38 cellular contexts compared by ENCODE assay signal in the genomic region with DNA sequence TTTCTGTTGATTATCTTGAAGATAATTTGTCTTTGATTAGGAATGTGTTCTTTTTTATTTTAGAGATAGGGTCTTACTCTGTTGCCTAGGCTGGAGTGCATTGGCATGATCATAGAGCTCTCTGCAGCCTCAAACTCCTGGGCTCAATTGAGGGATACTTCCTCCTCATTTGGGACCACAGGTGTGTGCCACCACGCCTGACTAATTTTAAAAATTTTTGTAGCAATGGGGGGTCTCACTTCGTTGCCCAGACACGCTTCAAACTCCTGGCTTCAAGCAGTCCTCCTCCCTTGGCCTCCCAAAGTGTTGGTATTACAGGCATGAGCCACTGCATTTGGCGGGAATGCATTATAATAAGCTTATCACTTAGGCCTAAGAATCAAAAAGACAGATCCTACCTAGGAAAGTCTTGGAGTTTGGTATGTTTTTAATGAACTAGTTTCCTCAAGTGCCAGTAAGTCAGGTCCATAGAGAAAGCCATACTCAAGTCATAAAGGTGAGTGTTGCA.
"Had no signal": no experiment of that assay in that cellular context is flagged by ENCODE, and none has a peak within 500 bp of the region (broad histone marks: within the 10 kb centered on the region; RNA-seq: fewer than 3 reads in every experiment).

No MANE protein-coding gene starts in this region.

- H3K4me3 ChIP-seq: cardiac muscle cell, colonic mucosa, PC-9 had no signal

- H3K4me3 Mint-ChIP-seq: activated CD4-positive, alpha-beta memory T cell treated with anti-CD3 and anti-CD28 coated beads, Interleukin-2, amount 10 ng/mL, durations not matched to agents 7 days and 5 days; activated CD8-positive, alpha-beta memory T cell treated with anti-CD3 and anti-CD28 coated beads, Interleukin-2, amount 10 ng/mL, durations not matched to agents 7 days and 5 days; activated naive CD4-positive, alpha-beta T cell treated with anti-CD3 and anti-CD28 coated beads, Interleukin-2, amount 10 ng/mL, durations not matched to agents 7 days and 5 days; activated naive CD8-positive, alpha-beta T cell; activated naive CD8-positive, alpha-beta T cell treated with anti-CD3 and anti-CD28 coated beads, Interleukin-2, amount 50 U/mL, for 24 hours; central memory CD8-positive, alpha-beta T cell had no signal

- DNase-seq: activated CD4-positive, alpha-beta memory T cell treated with anti-CD3 and anti-CD28 coated beads, Interleukin-2, amount 10 ng/mL, durations not matched to agents 7 days and 5 days; activated CD4-positive, alpha-beta T cell treated with anti-CD3 and anti-CD28 coated beads for 1 hour; activated CD4-positive, alpha-beta T cell treated with anti-CD3 and anti-CD28 coated beads for 48 hours; activated CD4-positive, CD25-positive, alpha-beta regulatory T cell; activated CD8-positive, alpha-beta memory T cell treated with anti-CD3 and anti-CD28 coated beads for 24 hours; activated CD8-positive, alpha-beta memory T cell treated with anti-CD3 and anti-CD28 coated beads, Interleukin-2, amount 10 ng/mL, durations not matched to agents 7 days and 5 days; activated CD8-positive, alpha-beta memory T cell treated with anti-CD3 and anti-CD28 coated beads, Interleukin-2, amount 50 U/mL, for 48 hours; activated effector memory CD4-positive, alpha-beta T cell treated with Interleukin-2 at 50 U/mL for 16 hours; activated naive CD4-positive, alpha-beta T cell treated with anti-CD3 and anti-CD28 coated beads, Interleukin-2, amount 10 ng/mL, durations not matched to agents 7 days and 5 days; activated naive CD8-positive, alpha-beta T cell treated with anti-CD3 and anti-CD28 coated beads, Interleukin-2, amount 50 U/mL, for 24 hours; activated T-cell treated with anti-CD3 and anti-CD28 coated beads, Interleukin-2, amount 50 U/mL, for 48 hours; anterior cingulate cortex; brain microvascular endothelial cell; colonic mucosa; MM.1S; MV-4-11; NCI-H1092; NCI-H1436 treated with DMSO at 0.1 percent for 48 hours; NCI-H1694 treated with DMSO at 0.1 percent for 48 hours; NCI-H2029; NCI-H226; NCI-H446 treated with DMSO at 0.1 percent for 48 hours; NCI-H524; NCI-H748 treated with DMSO at 0.1 percent for 48 hours; NK-92 treated with Interleukin-12 subunit alpha and Interleukin-12 subunit beta, amount 100 ng/mL, for 24 hours; PC-9; SIG-M5; T-helper 1 cell; T-helper 2 cell; T-helper 9 cell had no signal

- H3K27ac ChIP-seq: brain microvascular endothelial cell, cardiac muscle cell, colonic mucosa, PC-9, RWPE1, VCaP had no signal

- ATAC-seq: activated CD8-positive, alpha-beta memory T cell treated with anti-CD3 and anti-CD28 coated beads, Interleukin-2, amount 10 ng/mL, durations not matched to agents 7 days and 5 days; activated naive CD8-positive, alpha-beta T cell treated with anti-CD3 and anti-CD28 coated beads, Interleukin-2, amount 50 U/mL, for 24 hours; Right ventricle myocardium inferior; SK-N-SH treated with all-trans-retinoic acid at 6 μM for 48 hours had no signal

- H2AFZ ChIP-seq: PC-9 had no signal

- H3K27ac Mint-ChIP-seq: activated CD4-positive, alpha-beta memory T cell treated with anti-CD3 and anti-CD28 coated beads, Interleukin-2, amount 10 ng/mL, durations not matched to agents 7 days and 5 days; activated CD8-positive, alpha-beta memory T cell treated with anti-CD3 and anti-CD28 coated beads, Interleukin-2, amount 10 ng/mL, durations not matched to agents 7 days and 5 days; activated naive CD4-positive, alpha-beta T cell treated with anti-CD3 and anti-CD28 coated beads, Interleukin-2, amount 10 ng/mL, durations not matched to agents 7 days and 5 days; activated naive CD8-positive, alpha-beta T cell; activated naive CD8-positive, alpha-beta T cell treated with anti-CD3 and anti-CD28 coated beads, Interleukin-2, amount 50 U/mL, for 24 hours had no signal

- H3K4me1 ChIP-seq: colonic mucosa had no signal

- H3K9me3 ChIP-seq: colonic mucosa had no signal

- H3K27me3 Mint-ChIP-seq: activated CD4-positive, alpha-beta memory T cell treated with anti-CD3 and anti-CD28 coated beads, Interleukin-2, amount 10 ng/mL, durations not matched to agents 7 days and 5 days; activated CD8-positive, alpha-beta memory T cell treated with anti-CD3 and anti-CD28 coated beads, Interleukin-2, amount 10 ng/mL, durations not matched to agents 7 days and 5 days; activated naive CD4-positive, alpha-beta T cell treated with anti-CD3 and anti-CD28 coated beads, Interleukin-2, amount 10 ng/mL, durations not matched to agents 7 days and 5 days; activated naive CD8-positive, alpha-beta T cell; activated naive CD8-positive, alpha-beta T cell treated with anti-CD3 and anti-CD28 coated beads, Interleukin-2, amount 50 U/mL, for 24 hours; central memory CD8-positive, alpha-beta T cell had no signal

- H3K4me1 Mint-ChIP-seq: activated naive CD4-positive, alpha-beta T cell treated with anti-CD3 and anti-CD28 coated beads, Interleukin-2, amount 10 ng/mL, durations not matched to agents 7 days and 5 days had no signal

- H3K4me2 ChIP-seq: PC-9 had no signal

- FAIRE-seq: RCC 7860 had no signal

- H3K36me3 ChIP-seq: brain microvascular endothelial cell, cardiac muscle cell, colonic mucosa had no signal

- H3K27me3 ChIP-seq: brain microvascular endothelial cell, cardiac muscle cell, colonic mucosa had no signal
